In the genomic region with DNA sequence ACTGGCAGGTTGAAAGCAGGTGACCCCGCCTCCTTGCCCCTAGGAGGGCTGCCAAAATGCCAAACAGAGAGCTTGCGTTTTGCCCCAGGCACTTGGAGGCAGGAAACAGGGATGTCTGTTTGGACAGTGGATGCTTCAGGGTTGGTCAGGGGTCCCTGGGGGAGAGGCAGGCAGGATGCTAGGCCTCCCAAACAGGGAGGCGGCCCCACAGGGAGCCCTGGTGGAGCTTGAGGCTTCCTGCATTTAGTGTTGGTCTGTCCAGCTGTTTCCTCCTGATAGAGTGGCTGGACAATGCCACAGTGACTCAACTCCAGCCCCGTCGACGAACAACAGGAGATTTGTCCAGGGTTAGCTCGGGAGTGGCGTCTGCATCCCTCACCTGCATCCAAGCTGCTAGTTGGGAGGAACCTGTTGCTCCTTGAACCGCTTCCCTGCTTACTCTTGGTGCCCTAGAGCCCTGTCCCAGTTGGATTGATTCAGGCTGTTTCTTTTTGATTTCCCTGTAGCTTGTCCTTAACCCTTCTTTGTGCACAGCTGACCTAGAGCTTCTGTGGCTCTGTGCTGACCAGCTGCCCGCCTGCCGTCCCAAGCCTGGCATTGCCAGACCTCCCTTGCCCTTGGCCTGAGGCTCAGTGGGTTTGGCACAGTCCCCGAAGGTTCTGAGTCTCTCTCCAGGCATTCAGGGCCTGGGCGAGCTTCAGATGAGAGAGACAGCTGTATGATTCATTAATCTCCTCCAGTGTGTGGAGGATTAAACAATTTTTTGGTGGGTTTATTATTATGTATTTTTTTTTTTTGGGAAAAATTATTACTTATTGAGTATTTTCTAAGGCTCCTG, we compare ENCODE assay signal across 10 cellular contexts. TPM values are rescaled to one million over a fixed set of nuclear protein-coding genes. Genes with fewer than 3 reads are reported as not detected.
A peak's percentile ranks its signal among the peaks of the same experiment; 100 is the strongest.
DNase-seq lines count a peak whose midpoint lies in the region; ATAC-seq and TF ChIP-seq lines count a peak whose summit lies in the region.
"Had no signal": no experiment of that assay in that cellular context is flagged by ENCODE, and none has a peak within 500 bp of the region (broad histone marks: within the 10 kb centered on the region; RNA-seq: fewer than 3 reads in every experiment).

No MANE protein-coding gene starts in this region.

- H3K9me3 ChIP-seq in endodermal cell (ENCODE audit: control insufficient read depth, low read length) (no peaks in the 10 kb centered on the region), lung (ENCODE audit: control insufficient read depth in 2 of 2, insufficient read depth in 1 of 2, low read length in 1 of 2) (peaks cover 0 to 2% of the 10 kb centered on the region in 2 donors), OCI-LY7 (ENCODE audit: low read length) (no peaks in the 10 kb centered on the region), testis (no peaks in the 10 kb centered on the region)
- H3K9me3 ChIP-seq: ovary had no signal

- no peaks in the 10 kb centered on the region for H3K9me2 ChIP-seq in OCI-LY7 (ENCODE audit: insufficient read depth, low read length)

- H2AFZ ChIP-seq in OCI-LY7 (ENCODE audit: low read length): no peak overlapping the region

- TF ChIP-seq CTCF in endodermal cell (conservative IDR thresholded peaks at IDR 0.05) (peak; percentile 61), lung (IDR thresholded peaks at IDR 0.05; ENCODE audit: control extremely low read depth, extremely low read depth) (no peak), OCI-LY7 (conservative IDR thresholded peaks at IDR 0.05; ENCODE audit: low read length) (no peak), testis (IDR thresholded peaks at IDR 0.05) (no peak)

- POLR2A ChIA-PET in OCI-LY7 (lab: Charles Lee): no interaction called here

- 81 to 87% methylated on average over 9 to 13 of the region's 13 CpGs for WGBS in endodermal cell (ENCODE audit: insufficient coverage in 1 of 2, insufficient read length in 1 of 2), 2 experiments
- WGBS in lung, 2 donors: 34 to 41% methylated on average over 13 of the region's 13 CpGs
- 38 to 66% methylated on average over 13 of the region's 13 CpGs for WGBS in testis, 2 donors

- peaks cover 39% of the 10 kb centered on the region for H3K4me1 Mint-ChIP-seq in endodermal cell

- no peaks in the 10 kb centered on the region for H3K27me3 Mint-ChIP-seq in endodermal cell (ENCODE audit: insufficient read depth)

- H3K27ac Mint-ChIP-seq in endodermal cell: peak overlapping the region; percentile 53
- H3K27ac Mint-ChIP-seq: stimulated activated effector memory CD8-positive, alpha-beta T cell treated with anti-CD3 and anti-CD28 coated beads, Interleukin-12 subunit alpha, Interleukin-12 subunit beta, amount 100 ng/mL, for 72 hours had no signal

- H3K4me2 ChIP-seq in OCI-LY7 (ENCODE audit: low read length): no peak overlapping the region

- H3K4me3 Mint-ChIP-seq in endodermal cell: no peak overlapping the region
- H3K4me3 Mint-ChIP-seq: stimulated activated effector memory CD8-positive, alpha-beta T cell treated with anti-CD3 and anti-CD28 coated beads, Interleukin-12 subunit alpha, Interleukin-12 subunit beta, amount 100 ng/mL, for 72 hours had no signal

- intact Hi-C loops in OCI-LY7 (cut with micrococcal nuclease; ENCODE audit: unreplicated experiment) (no loop called here), testis (cut with DNase I; ENCODE audit: low total_unique reads) (no loop called here)

- no peaks in the 10 kb centered on the region for H3K79me2 ChIP-seq in OCI-LY7 (ENCODE audit: insufficient read depth, low read depth, low read length)

- no TSS peak for BruUV-seq in OCI-LY7 (replicated peaks; lab: Mats Ljungman, UMichigan)

- H3K36me3 ChIP-seq in endodermal cell (ENCODE audit: control insufficient read depth, insufficient read depth, low read length): no peaks in the 10 kb centered on the region
- H3K36me3 ChIP-seq in lung (ENCODE audit: control insufficient read depth in 2 of 2, insufficient read depth in 2 of 2, low read length in 2 of 2): peaks cover 0 to 1% of the 10 kb centered on the region in 2 donors
- H3K36me3 ChIP-seq in OCI-LY7 (ENCODE audit: insufficient read depth, low read length): no peaks in the 10 kb centered on the region
- H3K36me3 ChIP-seq in testis (ENCODE audit: low read depth, missing control alignments): no peaks in the 10 kb centered on the region
- H3K36me3 ChIP-seq: ovary had no signal

- H3K27me3 ChIP-seq in endodermal cell (ENCODE audit: control insufficient read depth, insufficient read depth, low read length, poor library complexity, severe bottlenecking) (no peaks in the 10 kb centered on the region), lung (ENCODE audit: control insufficient read depth, insufficient read depth) (no peaks in the 10 kb centered on the region), testis (no peaks in the 10 kb centered on the region)
- H3K27me3 ChIP-seq: ovary had no signal

- no peak for TF ChIP-seq POLR2A in testis (IDR thresholded peaks at IDR 0.05)

- H3K9ac ChIP-seq in endodermal cell (ENCODE audit: extremely low read depth, low read length, poor library complexity, severe bottlenecking): no peak overlapping the region

- DNase-seq in AG08396 (ENCODE audit: low spot score): peak; percentile 74
- DNase-seq in NCI-H2196 treated with DMSO at 0.1 percent for 48 hours (lab: John Stamatoyannopoulos, UW; ENCODE audit: unreplicated experiment): peak; percentile 11
- peak; percentile 68 for DNase-seq in endodermal cell
- DNase-seq in lung (ENCODE audit: low spot score): peak; percentile 40
- no peak for DNase-seq in OCI-LY7 (ENCODE audit: low spot score)
- DNase-seq in activated T-cell treated with anti-CD3 and anti-CD28 coated beads, Interleukin-2, amount 50 U/mL, for 1 hour: no peak
- DNase-seq in NCI-H1092 (lab: John Stamatoyannopoulos, UW): no peak
- no peak for DNase-seq in testis

- peaks cover 9% of the 10 kb centered on the region for H3K4me1 ChIP-seq in endodermal cell (ENCODE audit: control insufficient read depth, insufficient read depth, low read length)
- peaks cover 16 to 34% of the 10 kb centered on the region in 2 donors for H3K4me1 ChIP-seq in lung (ENCODE audit: control insufficient read depth in 2 of 2, insufficient read depth in 2 of 2, low read length in 2 of 2)
- no peaks in the 10 kb centered on the region for H3K4me1 ChIP-seq in OCI-LY7 (ENCODE audit: insufficient read depth, low read length, poor library complexity, severe bottlenecking)
- H3K4me1 ChIP-seq in testis: peaks cover 22% of the 10 kb centered on the region

- CTCF ChIA-PET in OCI-LY7 (lab: Charles Lee; ENCODE audit: unreplicated experiment): interaction anchor here (0.6 kb wide), 1 partner anchor 152 kb away, joined by 3 read pairs; no protein-coding TSS in a partner anchor

- peaks cover 15% of the 10 kb centered on the region for H3K36me3 Mint-ChIP-seq in endodermal cell (ENCODE audit: low read depth)
- H3K36me3 Mint-ChIP-seq: stimulated activated effector memory CD8-positive, alpha-beta T cell treated with anti-CD3 and anti-CD28 coated beads, Interleukin-12 subunit alpha, Interleukin-12 subunit beta, amount 100 ng/mL, for 72 hours had no signal

- H4K20me1 ChIP-seq in OCI-LY7 (ENCODE audit: insufficient read depth, low read length): no peaks in the 10 kb centered on the region

- ATAC-seq in lung (ENCODE audit: insufficient read depth, low FRiP score): peak; percentile 35
- ATAC-seq: stimulated activated effector memory CD8-positive, alpha-beta T cell treated with anti-CD3 and anti-CD28 coated beads, Interleukin-12 subunit alpha, Interleukin-12 subunit beta, amount 100 ng/mL, for 72 hours had no signal

- no peak overlapping the region for H3K27ac ChIP-seq in endodermal cell (ENCODE audit: low read depth, low read length)
- peak overlapping the region; percentile 55 to 85 for H3K27ac ChIP-seq in lung (ENCODE audit: low read depth in 1 of 2, low read length in 1 of 2)
- no peak overlapping the region for H3K27ac ChIP-seq in OCI-LY7 (ENCODE audit: low read depth, low read length, poor library complexity, severe bottlenecking)
- H3K27ac ChIP-seq in testis: no peak overlapping the region

- no peak overlapping the region for H3K4me3 ChIP-seq in endodermal cell (ENCODE audit: low read length)
- no peak overlapping the region for H3K4me3 ChIP-seq in lung
- no peak overlapping the region for H3K4me3 ChIP-seq in OCI-LY7 (ENCODE audit: low read depth, low read length, poor library complexity, severe bottlenecking)
- no peak overlapping the region for H3K4me3 ChIP-seq in testis
- H3K4me3 ChIP-seq: ovary had no signal

- H3K9me3 Mint-ChIP-seq in endodermal cell: peaks cover 1% of the 10 kb centered on the region
- H3K9me3 Mint-ChIP-seq: stimulated activated effector memory CD8-positive, alpha-beta T cell treated with anti-CD3 and anti-CD28 coated beads, Interleukin-12 subunit alpha, Interleukin-12 subunit beta, amount 100 ng/mL, for 72 hours had no signal

RNA-seq across cellular contexts. Expression of gene TSPAN9, which starts 45.9 kb away (rescaled TPM):
- total RNA-seq in endodermal cell (10 to 100 TPM; 31.9 to 80.8 TPM), lung (10 to 100 TPM; 40.1 to 72.3 TPM), OCI-LY7 (2022) (0.74 and 1.3 TPM in 2 replicates), testis (10 to 100 TPM; 19.8 to 23.5 TPM)
- 18.8 TPM for polyA plus RNA-seq in endodermal cell (2013, experiment 1 of 2)
- 19.0 TPM for polyA plus RNA-seq in endodermal cell (2013, experiment 2 of 2)
- polyA plus RNA-seq in lung (10 to 100 TPM; 23.0 to 27.7 TPM), testis (ENCODE audit: insufficient read depth, low read depth, low replicate concordance) (14.2 TPM)
- 0.50 TPM in 1 of 2 replicates, not detected in the other for total RNA-seq in OCI-LY7 (2014; rRNA removed; shearing (Covaris generic))

Comparison
In these comparisons a context has a peak if more than half of its experiments do, and no peak if none do; other contexts are left out.
1. DNase-seq: peak in AG08396 (single experiment), NCI-H2196 treated with DMSO at 0.1 percent for 48 hours (single experiment), endodermal cell (single experiment) and lung (single experiment); none in OCI-LY7 (single experiment), activated T-cell treated with anti-CD3 and anti-CD28 coated beads, Interleukin-2, amount 50 U/mL, for 1 hour (single experiment), NCI-H1092 (single experiment) and testis (single experiment).
2. H3K27ac ChIP-seq: peak in lung (2 of 2); none in endodermal cell (single experiment), OCI-LY7 (single experiment) and testis (0 of 2).
3. RNA of gene TSPAN9, which starts 45.9 kb away (total RNA-seq): 31.9 to 80.8 TPM in endodermal cell, 40.1 to 72.3 TPM in lung and 19.8 to 23.5 TPM in testis; 0.50 to 1.3 TPM in OCI-LY7; every median in the first group is over 4 times any median in the second.